24 cellular contexts compared by ENCODE assay signal in genomic region chrX:35244796-35245508, GRCh38.
"Had no signal": no experiment of that assay in that cellular context is flagged by ENCODE, and none has a peak within 500 bp of the region (broad histone marks: within the 10 kb centered on the region; RNA-seq: fewer than 3 reads in every experiment).

No MANE protein-coding gene starts in this region.

- H3K79me2 ChIP-seq: hepatocyte had no signal

- ATAC-seq: foreskin keratinocyte; gastroesophageal sphincter; heart left ventricle; left colon; lower lobe of right lung; natural killer cell; psoas muscle; stimulated activated naive B cell treated with anti-CD40 and anti-IgM and Interleukin-4, amounts not matched to agents 10 μg/mL and 1 μg/mL and 100 μg/mL, for 72 hours had no signal

- H2AFZ ChIP-seq: hepatocyte had no signal

- DNase-seq: colonic mucosa; effector memory CD4-positive, alpha-beta T cell; foreskin keratinocyte; kidney glomerular epithelial cell; left colon; left ventricle myocardium inferior; lower lobe of right lung; natural killer cell; occipital lobe; ovary; psoas muscle; right lobe of liver; small intestine; stimulated activated CD4-positive, alpha-beta T cell treated with anti-CD3 and anti-CD28 coated beads, Interleukin-15, amount 100 ng/mL, for 24 hours; stimulated activated CD4-positive, alpha-beta T cell treated with anti-CD3 and anti-CD28 coated beads, Interleukin-2, amount 100 ng/mL, for 48 hours; stimulated activated naive B cell treated with anti-CD40 and anti-IgM and Interleukin-4, amounts not matched to agents 10 μg/mL and 1 μg/mL and 100 μg/mL, for 72 hours; uterus had no signal

- H3K36me3 ChIP-seq: colonic mucosa, esophagus muscularis mucosa, gastroesophageal sphincter, heart left ventricle, left ventricle myocardium inferior, lower lobe of right lung, ovary, right lobe of liver, thoracic aorta, tibial nerve, upper lobe of left lung, uterus had no signal

- H3K27ac ChIP-seq: colonic mucosa, esophagus muscularis mucosa, foreskin keratinocyte, gastroesophageal sphincter, heart left ventricle, hepatocyte, left ventricle myocardium inferior, lower lobe of right lung, ovary, psoas muscle, right lobe of liver, thoracic aorta, tibial nerve, upper lobe of left lung, uterus had no signal

- H3K9me3 ChIP-seq: colonic mucosa, esophagus muscularis mucosa, gastroesophageal sphincter, left ventricle myocardium inferior, lower lobe of right lung, ovary, psoas muscle, right lobe of liver, thoracic aorta, tibial nerve, upper lobe of left lung, uterus had no signal

- H3K27me3 ChIP-seq: colonic mucosa, esophagus muscularis mucosa, foreskin keratinocyte, gastroesophageal sphincter, heart left ventricle, hepatocyte, ovary, right lobe of liver, tibial nerve, upper lobe of left lung had no signal

- H3K4me3 ChIP-seq: colonic mucosa, esophagus muscularis mucosa, gastroesophageal sphincter, heart left ventricle, hepatocyte, left ventricle myocardium inferior, lower lobe of right lung, ovary, psoas muscle, right lobe of liver, thoracic aorta, tibial nerve, upper lobe of left lung, uterus had no signal

- H3K4me2 ChIP-seq: hepatocyte had no signal
